In genomic region chr2:70888389-70888924, GRCh38 we compare ENCODE assay signal across 9 cellular contexts. TPM values are rescaled to one million over a fixed set of nuclear protein-coding genes. Genes with fewer than 3 reads are reported as not detected.
DNase-seq lines count a peak whose midpoint lies in the region; ATAC-seq and TF ChIP-seq lines count a peak whose summit lies in the region.
"Had no signal": no experiment of that assay in that cellular context is flagged by ENCODE, and none has a peak within 500 bp of the region (broad histone marks: within the 10 kb centered on the region; RNA-seq: fewer than 3 reads in every experiment).

No MANE protein-coding gene starts in this region.

- no peaks in the 10 kb centered on the region for H3K9me3 ChIP-seq in CD4-positive, alpha-beta T cell (ENCODE audit: control insufficient read depth, low read length)
- H3K9me3 ChIP-seq in HUES6 (ENCODE audit: control insufficient read depth, insufficient read depth, low read depth, low read length): no peaks in the 10 kb centered on the region
- H3K9me3 ChIP-seq in colonic mucosa: no peaks in the 10 kb centered on the region
- no peaks in the 10 kb centered on the region for H3K9me3 ChIP-seq in adrenal gland (replicated peaks in 1 of 3)

- intact Hi-C loops in CD4-positive, alpha-beta T cell (cut with DNase I, micrococcal nuclease): no loop called here
- intact Hi-C loops in colonic mucosa (cut with DNase I): no loop called here
- intact Hi-C loops in adrenal gland (cut with DNase I): no loop called here

- no peak for TF ChIP-seq CTCF in CD4-positive, alpha-beta T cell (IDR thresholded peaks at IDR 0.05)
- no peak for TF ChIP-seq CTCF in colonic mucosa (IDR thresholded peaks at IDR 0.05)
- TF ChIP-seq CTCF in nephron progenitor cell (IDR thresholded peaks at IDR 0.05): no peak
- TF ChIP-seq CTCF in adrenal gland (IDR thresholded peaks at IDR 0.05): no peak

- peaks cover 25% of the 10 kb centered on the region for H3K4me1 Mint-ChIP-seq in CD4-positive, alpha-beta T cell (ENCODE audit: low read depth)
- H3K4me1 Mint-ChIP-seq in nephron progenitor cell: peaks cover 26% of the 10 kb centered on the region

- peaks cover 99% of the 10 kb centered on the region for H3K27me3 ChIP-seq in CD4-positive, alpha-beta T cell (ENCODE audit: control insufficient read depth, insufficient read depth, low read length)
- H3K27me3 ChIP-seq in HUES6 (ENCODE audit: control insufficient read depth, insufficient read depth, low read length): peaks cover 100% of the 10 kb centered on the region
- peaks cover 71% of the 10 kb centered on the region for H3K27me3 ChIP-seq in colonic mucosa
- H3K27me3 ChIP-seq in adrenal gland: peaks cover 80% of the 10 kb centered on the region

- peaks cover 85% of the 10 kb centered on the region for H3K27me3 Mint-ChIP-seq in CD4-positive, alpha-beta T cell
- H3K27me3 Mint-ChIP-seq in nephron progenitor cell (ENCODE audit: low read depth, poor library complexity): peaks cover 100% of the 10 kb centered on the region

- TF ChIP-seq POLR2A in adrenal gland (IDR thresholded peaks at IDR 0.05): no peak

- peak overlapping the region; percentile 71 for H3K4me3 ChIP-seq in HUES6 (ENCODE audit: low read depth, low read length)
- peak overlapping the region; percentile 9 for H3K4me3 ChIP-seq in colonic mucosa
- H3K4me3 ChIP-seq in adrenal gland: peak overlapping the region in 1 of 4 donors; percentile 32

- H3K9me3 Mint-ChIP-seq in CD4-positive, alpha-beta T cell: peaks cover 2% of the 10 kb centered on the region
- peaks cover 2% of the 10 kb centered on the region for H3K9me3 Mint-ChIP-seq in nephron progenitor cell

- no peak overlapping the region for H3K27ac Mint-ChIP-seq in CD4-positive, alpha-beta T cell
- H3K27ac Mint-ChIP-seq in nephron progenitor cell: no peak overlapping the region

- POLR2A ChIA-PET in CD4-positive, alpha-beta T cell (lab: Charles Lee): no interaction called here

- no peak overlapping the region for H3K27ac ChIP-seq in CD4-positive, alpha-beta T cell (ENCODE audit: low read depth, low read length)
- H3K27ac ChIP-seq in HUES6 (ENCODE audit: low read depth, low read length) (no peak overlapping the region), colonic mucosa (no peak overlapping the region), adrenal gland (no peak overlapping the region)

- 13 to 14% (median 13%) methylated on average over 27 of the region's 27 CpGs for WGBS in adrenal gland, 4 donors

- CTCF ChIA-PET in CD4-positive, alpha-beta T cell (lab: Charles Lee): no interaction called here

- DNase-seq in CD4-positive, alpha-beta T cell: no peak
- DNase-seq in colonic mucosa: no peak
- DNase-seq in nephron progenitor cell: no peak
- DNase-seq in SIG-M5 treated with dmso at 0.1 percent for 504 hours (lab: John Stamatoyannopoulos, UW; ENCODE audit: unreplicated experiment): no peak
- DNase-seq in EL: no peak
- DNase-seq in adrenal gland: no peak
- DNase-seq: effector CD4-positive, alpha-beta T cell had no signal

- H3K9ac ChIP-seq in HUES6 (ENCODE audit: low read length): peak overlapping the region; percentile 13
- H3K9ac ChIP-seq in colonic mucosa (ENCODE audit: low read depth in 2 of 2, low read length in 2 of 2): no peak overlapping the region

- no peak for ATAC-seq in CD4-positive, alpha-beta T cell (ENCODE audit: poor library complexity)
- no peak for ATAC-seq in HG02973 (IDR thresholded peaks at IDR 0.05; ENCODE audit: unreplicated experiment)

- H3K36me3 Mint-ChIP-seq in CD4-positive, alpha-beta T cell (ENCODE audit: low read depth): no peaks in the 10 kb centered on the region
- H3K36me3 Mint-ChIP-seq in nephron progenitor cell (ENCODE audit: low read depth): no peaks in the 10 kb centered on the region

- peak overlapping the region; percentile 59 for H3K4me3 Mint-ChIP-seq in CD4-positive, alpha-beta T cell
- H3K4me3 Mint-ChIP-seq in nephron progenitor cell: peak overlapping the region; percentile 71

- H3K4me1 ChIP-seq in HUES6 (ENCODE audit: control insufficient read depth, insufficient read depth, low read length): peaks cover 3% of the 10 kb centered on the region; the same call in 1 of the 2 replicates
- peaks cover 6% of the 10 kb centered on the region for H3K4me1 ChIP-seq in colonic mucosa
- peaks cover 0 to 13% of the 10 kb centered on the region in 2 donors for H3K4me1 ChIP-seq in adrenal gland (replicated peaks in 1 of 2)

- H3K36me3 ChIP-seq in HUES6 (ENCODE audit: control insufficient read depth, insufficient read depth, low read length): no peaks in the 10 kb centered on the region
- no peaks in the 10 kb centered on the region for H3K36me3 ChIP-seq in colonic mucosa
- no peaks in the 10 kb centered on the region for H3K36me3 ChIP-seq in adrenal gland (replicated peaks in 1 of 2)

RNA-seq across cellular contexts. Expression of gene VAX2, which starts 11.9 kb away (rescaled TPM):
- total RNA-seq in CD4-positive, alpha-beta T cell: not detected
- total RNA-seq in colonic mucosa: not detected
- total RNA-seq in adrenal gland: 1 to 10 TPM in 3 of 8 donors, under 1 TPM in 3, not detected in 2; 0.35 to 4.9 (median 0.93) TPM
- polyA plus RNA-seq in adrenal gland: 1 to 10 TPM in 2 of 3 donors, not detected in 1; 2.5 to 3.0 TPM

RNA-seq across cellular contexts. Expression of gene ATP6V1B1, which starts 47.2 kb away (rescaled TPM):
- total RNA-seq in CD4-positive, alpha-beta T cell: not detected
- not detected for total RNA-seq in colonic mucosa
- total RNA-seq in adrenal gland: 1 to 10 TPM in 1 of 8 donors, under 1 TPM in 4, not detected in 3; 0.14 to 1.3 (median 0.58) TPM
- polyA plus RNA-seq in adrenal gland: 1 to 10 TPM in 2 of 3 donors, under 1 TPM in 1; 0.27 to 4.6 (median 1.9) TPM

RNA-seq across cellular contexts. Expression of gene CD207, which starts 52.8 kb away (rescaled TPM):
- total RNA-seq in CD4-positive, alpha-beta T cell: under 1 TPM in 1 of 2 experiments, not detected in 1; 0.25 TPM
- total RNA-seq in colonic mucosa: under 1 TPM in 1 of 2 donors, not detected in 1; 0.21 TPM
- not detected for total RNA-seq in adrenal gland
- polyA plus RNA-seq in adrenal gland: under 1 TPM in 2 of 3 donors, not detected in 1; 0.07 to 0.10 TPM
